32 cellular contexts compared by ENCODE assay signal in genomic region chr15:87952736-87953135, GRCh38.
DNase-seq lines count a peak whose midpoint lies in the region; FAIRE-seq and TF ChIP-seq lines count a peak whose summit lies in the region.
"Had no signal": no experiment of that assay in that cellular context is flagged by ENCODE, and none has a peak within 500 bp of the region (broad histone marks: within the 10 kb centered on the region; RNA-seq: fewer than 3 reads in every experiment).

No MANE protein-coding gene starts in this region.

- no peak overlapping the region for H2BK5ac ChIP-seq in neuronal stem cell (ENCODE audit: low read length)

- H2BK120ac ChIP-seq in neuronal stem cell (ENCODE audit: low read depth, low read length): no peak overlapping the region

- peaks cover 13% of the 10 kb centered on the region for H3K27me3 Mint-ChIP-seq in nephron (ENCODE audit: low read depth)
- H3K27me3 Mint-ChIP-seq: B cell; CD4-positive, alpha-beta memory T cell; CD4-positive, CD25-positive, alpha-beta regulatory T cell; CD8-positive, alpha-beta memory T cell had no signal

- H3K9me3 Mint-ChIP-seq in nephron: no peaks in the 10 kb centered on the region
- H3K9me3 Mint-ChIP-seq: CD4-positive, alpha-beta T cell; CD4-positive, CD25-positive, alpha-beta regulatory T cell; CD8-positive, alpha-beta T cell had no signal

- H3K27me3 ChIP-seq in neuronal stem cell (ENCODE audit: control insufficient read depth in 3 of 3, insufficient read depth in 3 of 3, low read depth in 1 of 3, low read length in 3 of 3): no peaks in the 10 kb centered on the region
- H3K27me3 ChIP-seq: BE2C; BLaER1; BLaER1 treated with 17β-estradiol and CSF1 and Interleukin-3, amounts not matched to agents 10 nM and 100 nM had no signal

- DNase-seq in neuronal stem cell (ENCODE audit: low spot score) (no peak), D721Med (ENCODE audit: insufficient read length, low spot score) (no peak), COLO829 (ENCODE audit: low spot score) (no peak)
- DNase-seq: 8988T; ACHN; AML-193; BE2C; C1 segment of cervical spinal cord; Caco-2; Calu3; CD4-positive, alpha-beta memory T cell; CD4-positive, alpha-beta T cell; CD4-positive, CD25-positive, alpha-beta regulatory T cell; CD8-positive, alpha-beta memory T cell; CD8-positive, alpha-beta T cell; COR-L47; DMS 273 treated with DMSO at 0.1 percent for 48 hours; DMS153; DMS53; DMS79; DMS79 treated with DMSO at 0.1 percent for 48 hours; DND-41; EL had no signal

- no peaks in the 10 kb centered on the region for H3K9me3 ChIP-seq in neuronal stem cell (replicated peaks in 1 of 2; ENCODE audit: control insufficient read depth in 2 of 2, insufficient read depth in 1 of 2, low read depth in 1 of 2, low read length in 2 of 2)
- H3K9me3 ChIP-seq: A549; BE2C; BLaER1; BLaER1 treated with 17β-estradiol and CSF1 and Interleukin-3, amounts not matched to agents 10 nM and 100 nM; Caco-2 had no signal

- H3K4me2 ChIP-seq in neuronal stem cell (ENCODE audit: insufficient read depth, low read length, poor library complexity, severe bottlenecking): no peak overlapping the region
- H3K4me2 ChIP-seq: A549; BLaER1; BLaER1 treated with 17β-estradiol and CSF1 and Interleukin-3, amounts not matched to agents 10 nM and 100 nM had no signal

- H3K14ac ChIP-seq in neuronal stem cell (ENCODE audit: low read length): no peak overlapping the region

- no peak overlapping the region for H3K27ac ChIP-seq in neuronal stem cell (replicated peaks; ENCODE audit: low read length)
- H3K27ac ChIP-seq: 22Rv1; A549; BLaER1; BLaER1 treated with 17β-estradiol and CSF1 and Interleukin-3, amounts not matched to agents 10 nM and 100 nM; C4-2B had no signal

- TF ChIP-seq CTCF in nephron (IDR thresholded peaks at IDR 0.05; ENCODE audit: unreplicated experiment in 3 of 3) (no peak), D721Med (IDR thresholded peaks at IDR 0.05; ENCODE audit: insufficient read depth, missing control alignments) (no peak)

- peak overlapping the region in 2 of 3 experiments; percentile 38 to 90 for H3K27ac Mint-ChIP-seq in nephron
- H3K27ac Mint-ChIP-seq: B cell; CD14-positive monocyte; CD4-positive, alpha-beta memory T cell; CD4-positive, alpha-beta T cell; CD8-positive, alpha-beta memory T cell; CD8-positive, alpha-beta T cell had no signal

- H2AK5ac ChIP-seq in neuronal stem cell (ENCODE audit: low read depth, low read length): no peak overlapping the region

- no peak overlapping the region for H2BK12ac ChIP-seq in neuronal stem cell (ENCODE audit: low read length)

- H3K18ac ChIP-seq in neuronal stem cell (ENCODE audit: low read length): no peak overlapping the region

- no peaks in the 10 kb centered on the region for H3K79me1 ChIP-seq in neuronal stem cell (ENCODE audit: low read depth, low read length)

- peak overlapping the region; percentile 14 for H3K23ac ChIP-seq in neuronal stem cell (ENCODE audit: low read depth, low read length, poor library complexity)

- no peak overlapping the region for H4K8ac ChIP-seq in neuronal stem cell (ENCODE audit: low read depth, low read length)

- H3K36me3 ChIP-seq in neuronal stem cell (replicated peaks in 1 of 2; ENCODE audit: control insufficient read depth in 2 of 2, insufficient read depth in 2 of 2, low read length in 2 of 2): no peaks in the 10 kb centered on the region
- H3K36me3 ChIP-seq: BE2C; BLaER1; BLaER1 treated with 17β-estradiol and CSF1 and Interleukin-3, amounts not matched to agents 10 nM and 100 nM had no signal

- no peaks in the 10 kb centered on the region for H3K36me3 Mint-ChIP-seq in nephron (ENCODE audit: low read depth)
- H3K36me3 Mint-ChIP-seq: CD14-positive monocyte; CD4-positive, alpha-beta memory T cell; CD4-positive, CD25-positive, alpha-beta regulatory T cell; CD8-positive, alpha-beta memory T cell; CD8-positive, alpha-beta T cell had no signal

- no peak overlapping the region for H3K4me3 ChIP-seq in neuronal stem cell (ENCODE audit: low read length in 2 of 2)
- H3K4me3 ChIP-seq: A549; BLaER1; BLaER1 treated with 17β-estradiol and CSF1 and Interleukin-3, amounts not matched to agents 10 nM and 100 nM had no signal

- H3K9ac ChIP-seq in neuronal stem cell (ENCODE audit: low read depth, low read length, poor library complexity): no peak overlapping the region
- H3K9ac ChIP-seq: BLaER1; BLaER1 treated with 17β-estradiol and CSF1 and Interleukin-3, amounts not matched to agents 10 nM and 100 nM had no signal

- no peak overlapping the region for H3K4me3 Mint-ChIP-seq in nephron
- H3K4me3 Mint-ChIP-seq: B cell; CD14-positive monocyte; CD4-positive, alpha-beta memory T cell; CD4-positive, alpha-beta T cell; CD4-positive, CD25-positive, alpha-beta regulatory T cell; CD8-positive, alpha-beta memory T cell; CD8-positive, alpha-beta T cell had no signal

- no CpG with 5 or more reads among the region's 22 CpGs for WGBS in neuronal stem cell (ENCODE audit: extremely low coverage in 2 of 2, insufficient read length in 2 of 2, insufficient replicate concordance in 1 of 2), 2 donors

- H2BK15ac ChIP-seq in neuronal stem cell (ENCODE audit: low read length): no peak overlapping the region

- peaks cover 60% of the 10 kb centered on the region for H3K4me1 Mint-ChIP-seq in nephron
- H3K4me1 Mint-ChIP-seq: B cell; CD14-positive monocyte; CD4-positive, alpha-beta memory T cell; CD8-positive, alpha-beta memory T cell had no signal

- H3K4me1 ChIP-seq in neuronal stem cell (ENCODE audit: control insufficient read depth in 2 of 2, insufficient read depth in 1 of 2, low read depth in 1 of 2, low read length in 2 of 2): no peaks in the 10 kb centered on the region
- H3K4me1 ChIP-seq: A549; BE2C; BLaER1; BLaER1 treated with 17β-estradiol and CSF1 and Interleukin-3, amounts not matched to agents 10 nM and 100 nM; Caco-2 had no signal

- no peak overlapping the region for H3K4ac ChIP-seq in neuronal stem cell (ENCODE audit: low read length)

- no peak overlapping the region for H4K91ac ChIP-seq in neuronal stem cell (ENCODE audit: low read depth, low read length, poor library complexity)

- FAIRE-seq in D721Med (lab: Jason Lieb, UNC): no peak
- FAIRE-seq: A204.1, A549 had no signal

- H2AFZ ChIP-seq in neuronal stem cell (ENCODE audit: low read length): no peak overlapping the region
